Comparison of ENCODE assay signal across 8 cellular contexts in the genomic region with DNA sequence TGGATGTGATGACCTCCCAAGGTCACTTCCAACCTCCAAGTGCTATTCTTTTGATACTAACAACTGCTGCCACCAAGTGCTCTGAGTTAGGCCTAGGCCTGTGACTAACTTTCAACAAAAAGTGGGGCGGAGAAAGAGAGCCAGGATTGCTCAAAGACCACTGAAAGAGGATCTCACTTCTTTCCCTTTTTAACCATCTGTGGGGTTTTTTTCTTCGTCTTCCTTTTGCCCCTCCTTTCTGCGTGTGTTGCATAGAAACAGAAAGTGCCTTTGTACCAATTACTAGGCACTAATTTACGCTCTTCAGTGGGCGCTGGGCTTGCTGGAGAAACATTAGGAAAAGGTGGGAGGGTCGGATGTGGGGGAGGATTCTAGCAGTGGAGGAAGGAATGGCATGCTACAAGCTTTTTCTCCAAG.
DNase-seq lines count a peak whose midpoint lies in the region; ATAC-seq and TF ChIP-seq lines count a peak whose summit lies in the region.

No MANE protein-coding gene starts in this region.

- peak overlapping the region; percentile 66 for H3K4me2 ChIP-seq in BLaER1

- H3K9me3 ChIP-seq in BLaER1, result no peaks in the 10 kb centered on the region

- peak; percentile 59 for ATAC-seq in GM19035 (IDR thresholded peaks at IDR 0.05; ENCODE audit: unreplicated experiment)
- ATAC-seq in HG03103 (IDR thresholded peaks at IDR 0.05; ENCODE audit: low read depth, unreplicated experiment), result peak; percentile 77

- intact Hi-C loops in posterior cingulate gyrus (cut with DNase I), result loop anchor here (5.0 kb wide), 1 partner anchor 54 kb away; no protein-coding TSS in a partner anchor

- no peak overlapping the region for H3K4me3 ChIP-seq in BLaER1
- H3K4me3 ChIP-seq in foreskin fibroblast (ENCODE audit: low read depth in 1 of 2, low read length in 2 of 2), result peak overlapping the region in 1 of 2 donors; percentile 6
- no peak overlapping the region for H3K4me3 ChIP-seq in skin epidermis

- TF ChIP-seq CTCF in foreskin fibroblast (IDR thresholded peaks at IDR 0.05; ENCODE audit: low read depth, low read length), result no peak

- peak; percentile 31 to 63 for DNase-seq in activated CD4-positive, alpha-beta T cell treated with anti-CD3 and anti-CD28 coated beads, Interleukin-2, amount 50 U/mL, for 48 hours
- DNase-seq in foreskin fibroblast, result peak; percentile 41 to 54
- DNase-seq in posterior cingulate gyrus, result no peak
- no peak for DNase-seq in NCI-H2107 treated with DMSO at 0.1 percent for 48 hours (lab: John Stamatoyannopoulos, UW; ENCODE audit: unreplicated experiment)

- H3K4me1 ChIP-seq in BLaER1, result peaks cover 53% of the 10 kb centered on the region

- H3K36me3 ChIP-seq in BLaER1, result peaks cover 4% of the 10 kb centered on the region; the same call in 1 of the 2 replicates

- no peaks in the 10 kb centered on the region for H3K27me3 ChIP-seq in BLaER1

- peak overlapping the region; percentile 50; the same call in 1 of the 2 replicates for H3K9ac ChIP-seq in BLaER1

- H3K27ac ChIP-seq in BLaER1 (0 out of 2 replicates have a peak overlapping the region, but pooled peaks have one; percentile 4), skin epidermis (peak overlapping the region in 20 of 21 experiments; percentile 13 to 92 (median 70))

- peaks cover 96% of the 10 kb centered on the region for H4K20me1 ChIP-seq in BLaER1

Comparison
In these comparisons a context has a peak if more than half of its experiments do, and no peak if none do; other contexts are left out.
1. DNase-seq: peak in activated CD4-positive, alpha-beta T cell treated with anti-CD3 and anti-CD28 coated beads, Interleukin-2, amount 50 U/mL, for 48 hours (2 of 2) and foreskin fibroblast (2 of 2); none in posterior cingulate gyrus (0 of 10) and NCI-H2107 treated with DMSO at 0.1 percent for 48 hours (single experiment).